19 cellular contexts compared by ENCODE assay signal in the genomic region with DNA sequence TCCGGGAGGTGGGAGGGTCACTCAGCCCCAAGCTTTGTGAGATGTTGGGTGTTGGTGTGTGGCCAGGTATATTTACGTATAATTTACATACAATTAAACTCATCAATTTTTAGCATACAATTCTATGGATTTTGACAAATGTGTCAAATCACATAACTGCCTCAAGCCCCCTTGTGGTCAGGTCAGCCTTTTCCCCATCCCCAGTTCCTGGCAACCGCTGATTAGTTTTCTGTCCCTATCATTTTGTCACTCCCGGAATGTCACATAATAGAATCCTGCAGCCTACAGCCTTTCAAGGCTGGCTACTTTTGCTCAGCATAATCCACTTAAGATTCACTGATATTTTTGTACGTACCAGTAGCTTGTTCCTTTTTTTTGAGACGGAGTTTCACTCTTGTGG. TPM values are rescaled to one million over a fixed set of nuclear protein-coding genes. Genes with fewer than 3 reads are reported as not detected.
DNase-seq lines count a peak whose midpoint lies in the region; ATAC-seq and TF ChIP-seq lines count a peak whose summit lies in the region.
"Had no signal": no experiment of that assay in that cellular context is flagged by ENCODE, and none has a peak within 500 bp of the region (broad histone marks: within the 10 kb centered on the region; RNA-seq: fewer than 3 reads in every experiment).

No MANE protein-coding gene starts in this region.

- 81 to 84% methylated on average over 4 to 6 of the region's 6 CpGs for WGBS in transverse colon (ENCODE audit: low coverage in 1 of 2), 2 donors

- BruUV-seq in Caco-2 (replicated peaks; lab: Mats Ljungman, UMichigan) = no TSS peak

- no peak for ATAC-seq in HG02678 (IDR thresholded peaks at IDR 0.05; ENCODE audit: unreplicated experiment)
- ATAC-seq: activated CD4-positive, CD25-positive, alpha-beta regulatory T cell treated with anti-CD3 and anti-CD28 coated beads, Interleukin-2, amount 50 U/mL, for 24 hours; activated naive CD8-positive, alpha-beta T cell treated with anti-CD3 and anti-CD28 coated beads, Interleukin-2, amount 50 U/mL, for 24 hours; gastrocnemius medialis; right cardiac atrium had no signal

- intact Hi-C loops in Caco-2 (cut with micrococcal nuclease; ENCODE audit: unreplicated experiment) = no loop called here
- intact Hi-C loops in transverse colon (cut with DNase I; ENCODE audit: low total_unique reads) = no loop called here

- CTCF ChIA-PET in Caco-2 (lab: Charles Lee) = interaction anchor here (1.0 kb wide), 1 partner anchor 48 kb away, joined by 4 read pairs; no protein-coding TSS in a partner anchor

- H3K9me2 ChIP-seq in MM.1S (replicated peaks; ENCODE audit: insufficient read depth, low read length) = no peaks in the 10 kb centered on the region

- H3K4me3 Mint-ChIP-seq in Caco-2 (ENCODE audit: unreplicated experiment) (no peak overlapping the region), mesothelial cell of epicardium (no peak overlapping the region)
- H3K4me3 Mint-ChIP-seq: activated naive CD8-positive, alpha-beta T cell treated with anti-CD3 and anti-CD28 coated beads, Interleukin-2, amount 50 U/mL, for 24 hours; CD4-positive, CD25-positive, alpha-beta regulatory T cell; stimulated activated naive CD8-positive, alpha-beta T cell treated with anti-CD3 and anti-CD28 coated beads, Interleukin-15, Interleukin-2, amounts not matched to agents 100 ng/mL and 50 ng/mL, for 24 hours had no signal

- H3K27me3 ChIP-seq in Caco-2 (replicated peaks; ENCODE audit: control insufficient read depth, insufficient read depth, low read length) (no peaks in the 10 kb centered on the region), MM.1S (replicated peaks; ENCODE audit: insufficient read depth, low read length) (no peaks in the 10 kb centered on the region), transverse colon (no peaks in the 10 kb centered on the region)
- H3K27me3 ChIP-seq: gastrocnemius medialis had no signal

- no peaks in the 10 kb centered on the region for H3K79me2 ChIP-seq in MM.1S (ENCODE audit: low read length)

- H3K27me3 Mint-ChIP-seq in Caco-2 (ENCODE audit: insufficient read depth, unreplicated experiment) = no peaks in the 10 kb centered on the region
- no peaks in the 10 kb centered on the region for H3K27me3 Mint-ChIP-seq in mesothelial cell of epicardium (ENCODE audit: low read depth)
- H3K27me3 Mint-ChIP-seq: stimulated activated naive CD8-positive, alpha-beta T cell treated with anti-CD3 and anti-CD28 coated beads, Interleukin-15, Interleukin-2, amounts not matched to agents 100 ng/mL and 50 ng/mL, for 24 hours had no signal

- no peak overlapping the region for H3K27ac ChIP-seq in MM.1S (ENCODE audit: low read length)
- no peak overlapping the region for H3K27ac ChIP-seq in transverse colon
- H3K27ac ChIP-seq: gastrocnemius medialis had no signal

- DNase-seq in Caco-2 (no peak), MM.1S (no peak), astrocyte of the cerebellum (ENCODE audit: low read depth) (no peak), mesothelial cell of epicardium (ENCODE audit: low spot score in 2 of 2, unreplicated experiment in 2 of 2) (no peak), transverse colon (no peak), 8988T (no peak)
- DNase-seq in stimulated activated CD4-positive, alpha-beta T cell treated with anti-CD3 and anti-CD28 coated beads, Interleukin-12 subunit alpha, Interleukin-12 subunit beta, amount 100 ng/mL, for 4 hours = no peak
- DNase-seq: activated naive CD8-positive, alpha-beta T cell treated with anti-CD3 and anti-CD28 coated beads, Interleukin-2, amount 50 U/mL, for 24 hours; activated T-cell treated with anti-CD3 and anti-CD28 coated beads, Interleukin-2, amount 50 U/mL, for 1 hour; CD4-positive, CD25-positive, alpha-beta regulatory T cell; gastrocnemius medialis; islet precursor cell; NCI-H187; NCI-H748 treated with DMSO at 0.1 percent for 48 hours; right cardiac atrium; stimulated activated CD4-positive, alpha-beta T cell treated with anti-CD3 and anti-CD28 coated beads, Interleukin-4, amount 100 ng/mL, for 24 hours had no signal

- H3F3A ChIP-seq in MM.1S (ENCODE audit: insufficient read depth, low read length) = no peaks in the 10 kb centered on the region

- H3K27ac Mint-ChIP-seq in Caco-2 (ENCODE audit: unreplicated experiment) (no peak overlapping the region), mesothelial cell of epicardium (no peak overlapping the region)
- H3K27ac Mint-ChIP-seq: activated naive CD8-positive, alpha-beta T cell treated with anti-CD3 and anti-CD28 coated beads, Interleukin-2, amount 50 U/mL, for 24 hours; stimulated activated naive CD8-positive, alpha-beta T cell treated with anti-CD3 and anti-CD28 coated beads, Interleukin-15, Interleukin-2, amounts not matched to agents 100 ng/mL and 50 ng/mL, for 24 hours had no signal

- TF ChIP-seq EP300 in transverse colon (IDR thresholded peaks at IDR 0.05; ENCODE audit: low read depth) = no peak

- H3K4me3 ChIP-seq in Caco-2 (ENCODE audit: low read depth, low read length) (no peak overlapping the region), MM.1S (ENCODE audit: low read length) (no peak overlapping the region), astrocyte of the cerebellum (ENCODE audit: low read depth, low read length) (no peak overlapping the region), transverse colon (no peak overlapping the region)
- H3K4me3 ChIP-seq: gastrocnemius medialis had no signal

- H3K4me1 ChIP-seq in Caco-2 (peaks cover 5% of the 10 kb centered on the region; the same call in 1 of the 2 replicates), MM.1S (ENCODE audit: low read length) (no peaks in the 10 kb centered on the region), transverse colon (peaks cover 0 to 12% (median 2%) of the 10 kb centered on the region in 4 donors)
- H3K4me1 ChIP-seq: gastrocnemius medialis had no signal

- H2AFZ ChIP-seq in MM.1S (ENCODE audit: low read length) = no peak overlapping the region

- H3K9me3 Mint-ChIP-seq in Caco-2 (ENCODE audit: unreplicated experiment) (peaks cover 10% of the 10 kb centered on the region), mesothelial cell of epicardium (peaks cover 18% of the 10 kb centered on the region)

- in situ Hi-C loops in astrocyte of the cerebellum (cut with HindIII; ENCODE audit: low sequenced_read_pairs) = loop anchor here (25.0 kb wide), 1 partner anchor 375 kb away; a partner anchor contains a TSS
- in situ Hi-C loops in transverse colon (cut with MboI; ENCODE audit: low pct_ligation_motif_present in 1 of 4, low pct_unique_long_range_greater_than_20kb in 1 of 4, low sequenced_read_pairs in 3 of 4) = no loop called here

- no peak for TF ChIP-seq POLR2A in transverse colon (IDR thresholded peaks at IDR 0.05)

- H3K4me2 ChIP-seq in MM.1S (ENCODE audit: low read depth, low read length) = no peak overlapping the region

- H3K36me3 ChIP-seq in Caco-2 (ENCODE audit: control insufficient read depth, insufficient read depth, low read length) = no peaks in the 10 kb centered on the region
- no peaks in the 10 kb centered on the region for H3K36me3 ChIP-seq in MM.1S (replicated peaks; ENCODE audit: insufficient read depth, low read length)
- no peaks in the 10 kb centered on the region for H3K36me3 ChIP-seq in transverse colon
- H3K36me3 ChIP-seq: gastrocnemius medialis had no signal

- TF ChIP-seq CTCF in Caco-2 (IDR thresholded peaks at IDR 0.05; ENCODE audit: insufficient read depth in 1 of 2, low read depth in 1 of 2, low read length in 1 of 2, severe bottlenecking in 1 of 2, unreplicated experiment in 1 of 2) (peak; percentile 42 to 54), MM.1S (IDR thresholded peaks at IDR 0.05; ENCODE audit: low read length) (0 out of 2 replicates have a peak, but pooled peaks have one; percentile 4), astrocyte of the cerebellum (IDR thresholded peaks at IDR 0.05; ENCODE audit: low read depth, low read length, missing control alignments) (peak; percentile 13), mesothelial cell of epicardium (IDR thresholded peaks at IDR 0.05; ENCODE audit: unreplicated experiment) (peak; percentile 63), transverse colon (IDR thresholded peaks at IDR 0.05) (no peak)

- no peak overlapping the region for H3K9ac ChIP-seq in MM.1S (ENCODE audit: low read length)

- peaks cover 10% of the 10 kb centered on the region for H3K4me1 Mint-ChIP-seq in Caco-2 (ENCODE audit: low read depth, unreplicated experiment)
- peaks cover 7% of the 10 kb centered on the region for H3K4me1 Mint-ChIP-seq in mesothelial cell of epicardium

- no peaks in the 10 kb centered on the region for H4K20me1 ChIP-seq in MM.1S (ENCODE audit: insufficient read depth, low read length)

- POLR2A ChIA-PET in Caco-2 (lab: Charles Lee) = no interaction called here

- H3K36me3 Mint-ChIP-seq in Caco-2 (ENCODE audit: insufficient read depth, unreplicated experiment) = no peaks in the 10 kb centered on the region
- H3K36me3 Mint-ChIP-seq in mesothelial cell of epicardium = no peaks in the 10 kb centered on the region
- H3K36me3 Mint-ChIP-seq: CD4-positive, CD25-positive, alpha-beta regulatory T cell had no signal

- peaks cover 13% of the 10 kb centered on the region for H3K9me3 ChIP-seq in Caco-2
- no peaks in the 10 kb centered on the region for H3K9me3 ChIP-seq in MM.1S (replicated peaks; ENCODE audit: insufficient read depth, low read length)
- H3K9me3 ChIP-seq in transverse colon = peaks cover 3 to 9% of the 10 kb centered on the region in 2 donors

RNA-seq across cellular contexts. Expression of a gene that starts 19.4 kb away (rescaled TPM):
- 44.3 and 46.7 TPM in 2 replicates for total RNA-seq in Caco-2 (2022)
- 127 to 137 TPM (median 129 TPM) in 3 replicates for total RNA-seq in mesothelial cell of epicardium
- 100 to 1,000 TPM in 1 of 4 donors, 10 to 100 TPM in 3; 14.1 to 163 (median 34.6) TPM for total RNA-seq in transverse colon

Comparison
In these comparisons a context has a peak if more than half of its experiments do, and no peak if none do; other contexts are left out.
1. CTCF ChIP-seq: peak in Caco-2 (2 of 2), MM.1S (single experiment), astrocyte of the cerebellum (single experiment) and mesothelial cell of epicardium (single experiment); none in transverse colon (0 of 5).